Comparison of ENCODE assay signal across 20 cellular contexts in the genomic region with DNA sequence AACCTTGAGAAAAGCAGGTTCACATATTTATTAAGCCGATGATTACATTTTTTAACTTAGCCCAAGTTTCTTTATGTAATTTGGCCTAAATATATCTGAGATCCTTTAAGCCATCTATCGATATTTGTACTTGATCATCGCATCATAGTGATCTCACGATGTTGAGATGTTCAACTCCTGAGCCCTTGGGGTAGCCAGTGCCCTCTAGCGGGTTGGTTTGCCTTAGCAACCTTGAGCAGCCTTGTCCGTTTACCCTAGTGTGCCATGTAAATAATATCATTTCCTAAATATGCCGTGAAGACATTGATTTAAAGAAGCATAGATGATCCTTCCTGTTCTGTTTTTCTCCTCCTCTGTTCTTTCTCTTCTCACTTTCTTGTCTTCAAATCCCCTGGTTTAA.
DNase-seq lines count a peak whose midpoint lies in the region; ATAC-seq and TF ChIP-seq lines count a peak whose summit lies in the region.
"Had no signal": no experiment of that assay in that cellular context is flagged by ENCODE, and none has a peak within 500 bp of the region (broad histone marks: within the 10 kb centered on the region; RNA-seq: fewer than 3 reads in every experiment).

No MANE protein-coding gene starts in this region.

- no peaks in the 10 kb centered on the region for H3K79me2 ChIP-seq in PC-3 (ENCODE audit: low read length)

- no peaks in the 10 kb centered on the region for H3F3A ChIP-seq in PC-3 (ENCODE audit: low read length, unreplicated experiment)

- POLR2A ChIA-PET in PC-3 (lab: Charles Lee; ENCODE audit: unreplicated experiment) = no interaction called here

- H3K27ac Mint-ChIP-seq in glutamatergic neuron (ENCODE audit: unreplicated experiment) (no peak overlapping the region), osteocyte (ENCODE audit: unreplicated experiment) (no peak overlapping the region)
- H3K27ac Mint-ChIP-seq: activated CD8-positive, alpha-beta T cell treated with anti-CD3 and anti-CD28 coated beads for 36 hours; activated T-helper 17 cell treated with anti-CD3 and anti-CD28 coated beads, Interleukin-2, amount 50 U/mL, for 72 hours; immature natural killer cell; stimulated activated naive CD8-positive, alpha-beta T cell treated with anti-CD3 and anti-CD28 coated beads, Interleukin-15, amount 100 ng/mL, for 72 hours had no signal

- intact Hi-C loops in PC-3 (cut with micrococcal nuclease) = no loop called here

- no peaks in the 10 kb centered on the region for H3K27me3 Mint-ChIP-seq in glutamatergic neuron (ENCODE audit: unreplicated experiment)
- no peaks in the 10 kb centered on the region for H3K27me3 Mint-ChIP-seq in osteocyte (ENCODE audit: unreplicated experiment)
- H3K27me3 Mint-ChIP-seq: activated CD8-positive, alpha-beta T cell treated with anti-CD3 and anti-CD28 coated beads for 36 hours; activated T-helper 17 cell treated with anti-CD3 and anti-CD28 coated beads, Interleukin-2, amount 50 U/mL, for 72 hours; naive thymus-derived CD4-positive, alpha-beta T cell; stimulated activated naive CD8-positive, alpha-beta T cell treated with anti-CD3 and anti-CD28 coated beads, Interleukin-15, amount 100 ng/mL, for 72 hours had no signal

- H3K4me1 ChIP-seq in BE2C (no peaks in the 10 kb centered on the region), PC-3 (ENCODE audit: insufficient read depth, low read length) (no peaks in the 10 kb centered on the region)
- H3K4me1 ChIP-seq: adrenal gland, gastrocnemius medialis, vagina had no signal

- TF ChIP-seq CTCF in BE2C (IDR thresholded peaks at IDR 0.05; ENCODE audit: low read depth, low read length) (peak; percentile 32), GM12873 (IDR thresholded peaks at IDR 0.05; ENCODE audit: insufficient read depth, low read depth, low read length, missing control alignments) (peak; percentile 44), PC-3 (conservative IDR thresholded peaks at IDR 0.05; ENCODE audit: low read depth, low read length) (peak; percentile 38), glutamatergic neuron (IDR thresholded peaks at IDR 0.05; ENCODE audit: partially characterized antibody, unreplicated experiment) (no peak), osteocyte (IDR thresholded peaks at IDR 0.05) (no peak)

- H3K36me3 Mint-ChIP-seq in glutamatergic neuron (ENCODE audit: unreplicated experiment) (no peaks in the 10 kb centered on the region), osteocyte (ENCODE audit: unreplicated experiment) (no peaks in the 10 kb centered on the region)
- H3K36me3 Mint-ChIP-seq: immature natural killer cell; naive thymus-derived CD4-positive, alpha-beta T cell had no signal

- no peak overlapping the region for H3K4me2 ChIP-seq in PC-3 (ENCODE audit: low read length)

- H3K27me3 ChIP-seq in BE2C = no peaks in the 10 kb centered on the region
- H3K27me3 ChIP-seq in PC-3 (ENCODE audit: low read length) = no peaks in the 10 kb centered on the region
- H3K27me3 ChIP-seq: adrenal gland, gastrocnemius medialis, vagina had no signal

- CTCF ChIA-PET in PC-3 (lab: Charles Lee) = no interaction called here

- H3K4me1 Mint-ChIP-seq in glutamatergic neuron (ENCODE audit: low read depth, unreplicated experiment) = no peaks in the 10 kb centered on the region
- no peaks in the 10 kb centered on the region for H3K4me1 Mint-ChIP-seq in osteocyte (ENCODE audit: unreplicated experiment)
- H3K4me1 Mint-ChIP-seq: activated T-helper 17 cell treated with anti-CD3 and anti-CD28 coated beads, Interleukin-2, amount 50 U/mL, for 72 hours; immature natural killer cell; naive thymus-derived CD4-positive, alpha-beta T cell; stimulated activated naive CD8-positive, alpha-beta T cell treated with anti-CD3 and anti-CD28 coated beads, Interleukin-15, amount 100 ng/mL, for 72 hours had no signal

- ATAC-seq in PC-3 = no peak
- ATAC-seq: activated CD8-positive, alpha-beta T cell treated with anti-CD3 and anti-CD28 coated beads for 36 hours; activated T-helper 17 cell treated with anti-CD3 and anti-CD28 coated beads, Interleukin-2, amount 50 U/mL, for 72 hours; gastrocnemius medialis; naive thymus-derived CD4-positive, alpha-beta T cell; stimulated activated naive CD8-positive, alpha-beta T cell treated with anti-CD3 and anti-CD28 coated beads, Interleukin-15, amount 100 ng/mL, for 72 hours had no signal

- H3K9me3 Mint-ChIP-seq in glutamatergic neuron (ENCODE audit: unreplicated experiment) (no peaks in the 10 kb centered on the region), osteocyte (ENCODE audit: unreplicated experiment) (no peaks in the 10 kb centered on the region)
- H3K9me3 Mint-ChIP-seq: activated CD8-positive, alpha-beta T cell treated with anti-CD3 and anti-CD28 coated beads for 36 hours; activated T-helper 17 cell treated with anti-CD3 and anti-CD28 coated beads, Interleukin-2, amount 50 U/mL, for 72 hours; immature natural killer cell; naive thymus-derived CD4-positive, alpha-beta T cell; stimulated activated naive CD8-positive, alpha-beta T cell treated with anti-CD3 and anti-CD28 coated beads, Interleukin-15, amount 100 ng/mL, for 72 hours had no signal

- H3K4me3 Mint-ChIP-seq in glutamatergic neuron (ENCODE audit: unreplicated experiment) (no peak overlapping the region), osteocyte (ENCODE audit: unreplicated experiment) (no peak overlapping the region)
- H3K4me3 Mint-ChIP-seq: activated CD8-positive, alpha-beta T cell treated with anti-CD3 and anti-CD28 coated beads for 36 hours; activated T-helper 17 cell treated with anti-CD3 and anti-CD28 coated beads, Interleukin-2, amount 50 U/mL, for 72 hours; immature natural killer cell; naive thymus-derived CD4-positive, alpha-beta T cell; stimulated activated naive CD8-positive, alpha-beta T cell treated with anti-CD3 and anti-CD28 coated beads, Interleukin-15, amount 100 ng/mL, for 72 hours had no signal

- BruUV-seq in PC-3 (replicated peaks; lab: Mats Ljungman, UMichigan) = no TSS peak

- DNase-seq in BE2C (no peak), PC-3 (peak; percentile 21), glutamatergic neuron (peak; percentile 24), ecto neural progenitor cell (ENCODE audit: low spot score) (no peak), NOMO-1 treated with dmso at 0.1 percent for 144 hours (lab: John Stamatoyannopoulos, UW; ENCODE audit: unreplicated experiment) (no peak), osteocyte (ENCODE audit: extremely low spot score, unreplicated experiment) (no peak)
- no peak for DNase-seq in activated CD8-positive, alpha-beta memory T cell treated with anti-CD3 and anti-CD28 coated beads, Interleukin-2, amount 50 U/mL, for 4 hours
- DNase-seq: activated CD8-positive, alpha-beta T cell treated with anti-CD3 and anti-CD28 coated beads for 36 hours; adrenal gland; AML-193; gastrocnemius medialis; immature natural killer cell; naive thymus-derived CD4-positive, alpha-beta T cell; NCI-H1417 treated with DMSO at 0.1 percent for 48 hours; NCI-H446; stimulated activated naive CD8-positive, alpha-beta T cell treated with anti-CD3 and anti-CD28 coated beads, Interleukin-15, amount 100 ng/mL, for 72 hours had no signal

- no peaks in the 10 kb centered on the region for H3K9me3 ChIP-seq in BE2C
- H3K9me3 ChIP-seq in PC-3 (ENCODE audit: low read length) = no peaks in the 10 kb centered on the region
- H3K9me3 ChIP-seq: adrenal gland, gastrocnemius medialis, vagina had no signal

- no peak overlapping the region for H3K4me3 ChIP-seq in BE2C (ENCODE audit: low read depth, low read length)
- no peak overlapping the region for H3K4me3 ChIP-seq in PC-3 (ENCODE audit: low read length)
- H3K4me3 ChIP-seq: adrenal gland, gastrocnemius medialis, lung, vagina had no signal

- H2AFZ ChIP-seq in PC-3 (ENCODE audit: low read length) = no peak overlapping the region

- H3K36me3 ChIP-seq in BE2C (no peaks in the 10 kb centered on the region), PC-3 (ENCODE audit: low read depth, low read length) (no peaks in the 10 kb centered on the region)
- H3K36me3 ChIP-seq: adrenal gland, gastrocnemius medialis, vagina had no signal

- H3K9me2 ChIP-seq in PC-3 (replicated peaks; ENCODE audit: low read length) = no peaks in the 10 kb centered on the region

- H4K20me1 ChIP-seq in PC-3 (ENCODE audit: low read length) = no peaks in the 10 kb centered on the region

- H3K9ac ChIP-seq in PC-3 (ENCODE audit: low read length) = no peak overlapping the region

- H3K27ac ChIP-seq in PC-3 (ENCODE audit: low read length) = no peak overlapping the region
- H3K27ac ChIP-seq: adrenal gland, gastrocnemius medialis, vagina had no signal

Comparison
In these comparisons a context has a peak if more than half of its experiments do, and no peak if none do; other contexts are left out.
1. DNase-seq: peak in PC-3 (single experiment) and glutamatergic neuron (single experiment); none in BE2C (single experiment), activated CD8-positive, alpha-beta memory T cell treated with anti-CD3 and anti-CD28 coated beads, Interleukin-2, amount 50 U/mL, for 4 hours (single experiment), ecto neural progenitor cell (single experiment), NOMO-1 treated with dmso at 0.1 percent for 144 hours (single experiment) and osteocyte (single experiment).
2. CTCF ChIP-seq: peak in BE2C (single experiment), GM12873 (single experiment) and PC-3 (single experiment); none in glutamatergic neuron (single experiment) and osteocyte (single experiment).